9 cellular contexts compared by ENCODE assay signal in genomic region chr12:53538209-53538689, GRCh38. TPM values are rescaled to one million over a fixed set of nuclear protein-coding genes. Genes with fewer than 3 reads are reported as not detected.
DNase-seq lines count a peak whose midpoint lies in the region; ATAC-seq and TF ChIP-seq lines count a peak whose summit lies in the region.
"Had no signal": no experiment of that assay in that cellular context is flagged by ENCODE, and none has a peak within 500 bp of the region (broad histone marks: within the 10 kb centered on the region; RNA-seq: fewer than 3 reads in every experiment).

No MANE protein-coding gene starts in this region.

- WGBS in endodermal cell (ENCODE audit: insufficient coverage in 1 of 2, insufficient read length in 1 of 2), 2 experiments, result 58 to 63% methylated on average over 1 of the region's 1 CpG

- H3K4me1 Mint-ChIP-seq in Calu3 (ENCODE audit: low read depth, unreplicated experiment), result no peaks in the 10 kb centered on the region
- H3K4me1 Mint-ChIP-seq in endodermal cell, result peaks cover 9% of the 10 kb centered on the region

- H3K9me3 ChIP-seq in endodermal cell (ENCODE audit: control insufficient read depth, low read length), result no peaks in the 10 kb centered on the region
- no peaks in the 10 kb centered on the region for H3K9me3 ChIP-seq in muscle layer of duodenum (ENCODE audit: control insufficient read depth in 1 of 2, low read length in 2 of 2)
- H3K9me3 ChIP-seq in SJCRH30 (replicated peaks), result no peaks in the 10 kb centered on the region
- H3K9me3 ChIP-seq: heart right ventricle had no signal

- H3K9me3 Mint-ChIP-seq in Calu3 (ENCODE audit: low read depth, unreplicated experiment) (no peaks in the 10 kb centered on the region), endodermal cell (no peaks in the 10 kb centered on the region)

- no peak for ATAC-seq in GM19351 (IDR thresholded peaks at IDR 0.05; ENCODE audit: unreplicated experiment)

- H3K27ac Mint-ChIP-seq in Calu3 (ENCODE audit: unreplicated experiment) (peak overlapping the region; percentile 83), endodermal cell (peak overlapping the region; percentile 78)

- peak overlapping the region; percentile 36 for H3K4me3 Mint-ChIP-seq in Calu3 (ENCODE audit: low read depth, unreplicated experiment)
- no peak overlapping the region for H3K4me3 Mint-ChIP-seq in endodermal cell

- peaks cover 22% of the 10 kb centered on the region for H3K36me3 Mint-ChIP-seq in Calu3 (ENCODE audit: insufficient read depth, unreplicated experiment)
- H3K36me3 Mint-ChIP-seq in endodermal cell (ENCODE audit: low read depth), result peaks cover 51% of the 10 kb centered on the region

- no TSS peak for BruUV-seq in Calu3 (replicated peaks; lab: Mats Ljungman, UMichigan)

- H3K4me3 ChIP-seq in endodermal cell (ENCODE audit: low read length) (no peak overlapping the region), muscle layer of duodenum (ENCODE audit: low read depth in 1 of 2, low read length in 2 of 2) (no peak overlapping the region), SJCRH30 (no peak overlapping the region), coronary artery (no peak overlapping the region)
- H3K4me3 ChIP-seq: heart right ventricle had no signal

- H3K36me3 ChIP-seq in endodermal cell (ENCODE audit: control insufficient read depth, insufficient read depth, low read length) (peaks cover 67% of the 10 kb centered on the region), muscle layer of duodenum (ENCODE audit: control insufficient read depth in 1 of 2, insufficient read depth in 2 of 2, low read length in 2 of 2) (peaks cover 44 to 75% of the 10 kb centered on the region in 2 donors), SJCRH30 (peaks cover 16% of the 10 kb centered on the region)

- CTCF ChIA-PET in Calu3 (lab: Charles Lee), result interaction anchor here (1.1 to 1.6 kb wide), 2 partner anchors 120 to 138 kb away, joined by 3 to 5 read pairs; partner anchors contain the start of gene ATP5MC2

- H3K27ac ChIP-seq in endodermal cell (ENCODE audit: low read depth, low read length), result no peak overlapping the region
- H3K27ac ChIP-seq in muscle layer of duodenum (ENCODE audit: low read length), result peak overlapping the region; percentile 53
- H3K27ac ChIP-seq in SJCRH30, result no peak overlapping the region
- H3K27ac ChIP-seq in coronary artery, result peak overlapping the region in 1 of 2 donors; percentile 10

- no peak overlapping the region for H3K9ac ChIP-seq in endodermal cell (ENCODE audit: extremely low read depth, low read length, poor library complexity, severe bottlenecking)

- no peaks in the 10 kb centered on the region for H3K27me3 Mint-ChIP-seq in Calu3 (ENCODE audit: unreplicated experiment)
- H3K27me3 Mint-ChIP-seq in endodermal cell (ENCODE audit: insufficient read depth), result no peaks in the 10 kb centered on the region

- H3K4me1 ChIP-seq in endodermal cell (ENCODE audit: control insufficient read depth, insufficient read depth, low read length) (no peaks in the 10 kb centered on the region), muscle layer of duodenum (ENCODE audit: control insufficient read depth in 1 of 2, insufficient read depth in 2 of 2, low read length in 2 of 2) (peaks cover 1 to 11% of the 10 kb centered on the region in 2 donors), SJCRH30 (no peaks in the 10 kb centered on the region)

- intact Hi-C loops in Calu3 (cut with micrococcal nuclease; ENCODE audit: unreplicated experiment), result no loop called here

- H3K27me3 ChIP-seq in endodermal cell (ENCODE audit: control insufficient read depth, insufficient read depth, low read length, poor library complexity, severe bottlenecking) (no peaks in the 10 kb centered on the region), muscle layer of duodenum (ENCODE audit: low read depth, low read length) (no peaks in the 10 kb centered on the region), SJCRH30 (no peaks in the 10 kb centered on the region)
- H3K27me3 ChIP-seq: heart right ventricle had no signal

- peak; percentile 22 for DNase-seq in Calu3
- peak; percentile 60 for DNase-seq in NCI-H2107 (lab: John Stamatoyannopoulos, UW)
- peak; percentile 58 for DNase-seq in endodermal cell
- DNase-seq in SJCRH30, result no peak
- DNase-seq in coronary artery (ENCODE audit: low spot score), result no peak
- no peak for DNase-seq in activated CD4-positive, alpha-beta T cell treated with anti-CD3 and anti-CD28 coated beads, Interleukin-2, amount 50 U/mL, for 1 hour
- DNase-seq: heart right ventricle had no signal

- TF ChIP-seq CTCF in Calu3 (IDR thresholded peaks at IDR 0.05; ENCODE audit: unreplicated experiment) (no peak), endodermal cell (conservative IDR thresholded peaks at IDR 0.05) (no peak), coronary artery (IDR thresholded peaks at IDR 0.05) (no peak)

RNA-seq across cellular contexts. Expression of gene NPFF, which starts 31.0 kb away (rescaled TPM):
- total RNA-seq in Calu3 (2022), result not detected in 2 replicates
- total RNA-seq in endodermal cell, result not detected
- 0.85 TPM for polyA plus RNA-seq in endodermal cell (2013, experiment 1 of 2)
- not detected for polyA plus RNA-seq in endodermal cell (2013, experiment 2 of 2)
- total RNA-seq in SJCRH30 (2014; rRNA removed; shearing (Covaris generic)), result 0.43 TPM in 1 of 2 replicates, not detected in the other
- total RNA-seq: heart right ventricle had no signal
- polyA plus RNA-seq: heart right ventricle had no signal

RNA-seq across cellular contexts. Expression of gene TARBP2, which starts 37.2 kb away (rescaled TPM):
- 20.7 and 21.8 TPM in 2 replicates for total RNA-seq in Calu3 (2022)
- total RNA-seq in endodermal cell, result 10 to 100 TPM; 48.4 to 60.3 TPM
- 60.9 TPM for polyA plus RNA-seq in endodermal cell (2013, experiment 1 of 2)
- polyA plus RNA-seq in endodermal cell (2013, experiment 2 of 2), result 51.7 TPM
- total RNA-seq in SJCRH30 (2014; rRNA removed; shearing (Covaris generic)), result 35.2 and 41.2 TPM in 2 replicates

RNA-seq across cellular contexts. Expression of gene MAP3K12, which starts 39.0 kb away (rescaled TPM):
- total RNA-seq in Calu3 (2022) (4.6 and 5.8 TPM in 2 replicates), endodermal cell (1 to 10 TPM; 5.5 to 8.1 TPM)
- polyA plus RNA-seq in endodermal cell (2013, experiment 1 of 2), result 27.5 TPM
- 21.6 TPM for polyA plus RNA-seq in endodermal cell (2013, experiment 2 of 2)
- total RNA-seq in SJCRH30 (2014; rRNA removed; shearing (Covaris generic)), result 5.9 and 7.6 TPM in 2 replicates

Comparison
In these comparisons a context has a peak if more than half of its experiments do, and no peak if none do; other contexts are left out.
1. DNase-seq: peak in Calu3 (single experiment), NCI-H2107 (single experiment) and endodermal cell (single experiment); none in SJCRH30 (0 of 2), coronary artery (single experiment) and activated CD4-positive, alpha-beta T cell treated with anti-CD3 and anti-CD28 coated beads, Interleukin-2, amount 50 U/mL, for 1 hour (single experiment).